10 cellular contexts compared by ENCODE assay signal in the genomic region with DNA sequence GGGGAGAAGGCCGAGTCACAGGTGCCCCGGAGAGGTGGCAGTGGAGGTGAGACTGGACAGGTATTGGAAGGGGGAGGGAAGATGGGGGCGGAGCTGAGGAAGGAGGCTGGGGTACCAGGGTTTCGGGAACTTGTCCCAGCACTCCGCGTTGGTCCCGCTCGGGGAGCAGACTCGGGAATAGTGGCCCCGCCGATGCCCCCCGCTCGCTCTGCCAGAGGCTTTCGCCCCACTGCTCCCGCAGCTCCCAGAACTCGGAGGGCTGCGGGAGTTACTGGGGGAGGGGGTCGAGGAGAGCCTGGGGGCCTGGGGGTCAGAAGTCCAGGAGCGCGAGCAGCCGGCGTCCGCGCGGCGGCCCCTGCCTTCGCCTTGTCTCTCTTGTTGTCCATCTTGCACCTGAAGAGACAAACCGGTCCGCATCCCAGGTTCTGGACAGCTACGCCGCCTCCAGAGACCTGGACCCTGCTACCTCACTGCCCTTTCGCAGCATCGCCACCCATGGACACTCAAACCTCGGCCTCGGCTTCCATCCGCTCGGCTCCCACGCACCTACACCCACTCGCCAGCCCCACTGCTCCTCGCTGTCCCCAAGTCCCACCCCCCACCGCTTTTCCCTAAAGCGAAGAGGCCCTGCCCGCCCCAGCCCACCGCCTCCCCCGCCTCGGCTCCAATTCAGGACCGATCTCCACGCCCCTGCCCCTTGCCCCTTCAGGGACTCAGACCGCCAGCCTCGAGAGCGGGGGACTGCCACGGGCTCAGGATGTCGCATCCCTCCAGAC. TPM values are rescaled to one million over a fixed set of nuclear protein-coding genes. Genes with fewer than 3 reads are reported as not detected.
DNase-seq lines count a peak whose midpoint lies in the region; ATAC-seq and TF ChIP-seq lines count a peak whose summit lies in the region.
"Had no signal": no experiment of that assay in that cellular context is flagged by ENCODE, and none has a peak within 500 bp of the region (broad histone marks: within the 10 kb centered on the region; RNA-seq: fewer than 3 reads in every experiment).

No MANE protein-coding gene starts in this region.

- in situ Hi-C loops in IMR-90 (cut with MboI; ENCODE audit: low sequenced_read_pairs): no loop called here

- no peak overlapping the region for H2AK5ac ChIP-seq in IMR-90 (ENCODE audit: low read depth, low read length)

- H3K4me3 ChIP-seq in Caco-2 (ENCODE audit: low read depth, low read length) (peak overlapping the region; percentile 59), IMR-90 (ENCODE audit: insufficient read depth, low read depth, low read length) (no peak overlapping the region), neural progenitor cell (peak overlapping the region; percentile 99)
- peak overlapping the region; percentile 35 for H3K4me3 ChIP-seq in effector memory CD4-positive, alpha-beta T cell (ENCODE audit: insufficient read depth, low read depth, low read length, poor library complexity, severe bottlenecking)

- CTCF ChIA-PET in Caco-2 (lab: Charles Lee): no interaction called here
- CTCF ChIA-PET in IMR-90 (lab: Yijun Ruan, JAX): no interaction called here

- no peak overlapping the region for H3K56ac ChIP-seq in IMR-90 (ENCODE audit: extremely low read depth, insufficient read depth, low read length)

- H3K36me3 Mint-ChIP-seq in Caco-2 (ENCODE audit: insufficient read depth, unreplicated experiment) (peaks cover 13% of the 10 kb centered on the region), neural progenitor cell (no peaks in the 10 kb centered on the region)

- no peaks in the 10 kb centered on the region for H3K9me1 ChIP-seq in IMR-90 (ENCODE audit: insufficient read depth, low read length)

- H3K79me2 ChIP-seq in neural progenitor cell (ENCODE audit: low read depth): no peaks in the 10 kb centered on the region

- H3K79me1 ChIP-seq in IMR-90 (ENCODE audit: low read depth in 1 of 2, low read length in 2 of 2): no peaks in the 10 kb centered on the region

- DNase-seq in Caco-2 (no peak), IMR-90 (no peak), neural progenitor cell (ENCODE audit: low spot score) (no peak), GF-D8 (lab: John Stamatoyannopoulos, UW) (no peak), H4 (ENCODE audit: low spot score) (no peak)
- DNase-seq in effector memory CD4-positive, alpha-beta T cell: no peak

- no peak overlapping the region for H2BK15ac ChIP-seq in IMR-90 (ENCODE audit: low read depth, low read length)

- no peak overlapping the region for H3K9ac ChIP-seq in IMR-90 (ENCODE audit: low read depth, low read length)
- peak overlapping the region; percentile 41 for H3K9ac ChIP-seq in neural progenitor cell
- H3K9ac ChIP-seq: KMS-11 had no signal

- no peak overlapping the region for H3K23ac ChIP-seq in IMR-90 (ENCODE audit: low read depth, low read length)

- TF ChIP-seq CTCF in Caco-2 (IDR thresholded peaks at IDR 0.05; ENCODE audit: insufficient read depth in 1 of 2, low read depth in 1 of 2, low read length in 1 of 2, severe bottlenecking in 1 of 2, unreplicated experiment in 1 of 2): no peak
- no peak for TF ChIP-seq CTCF in IMR-90 (conservative IDR thresholded peaks at IDR 0.05; ENCODE audit: low read depth, low read length)
- no peak for TF ChIP-seq CTCF in neural progenitor cell (IDR thresholded peaks at IDR 0.05)

- H3K27me3 ChIP-seq in Caco-2 (replicated peaks; ENCODE audit: control insufficient read depth, insufficient read depth, low read length) (no peaks in the 10 kb centered on the region), IMR-90 (ENCODE audit: control insufficient read depth, insufficient read depth, low read length) (peaks cover 32% of the 10 kb centered on the region), neural progenitor cell (peaks cover 8% of the 10 kb centered on the region)
- H3K27me3 ChIP-seq in effector memory CD4-positive, alpha-beta T cell (replicated peaks; ENCODE audit: control insufficient read depth, insufficient read depth, low read length, poor library complexity, severe bottlenecking): peaks cover 19% of the 10 kb centered on the region

- H3K27ac ChIP-seq in IMR-90 (ENCODE audit: insufficient read depth, low read length) (no peak overlapping the region), neural progenitor cell (no peak overlapping the region)
- H3K27ac ChIP-seq in effector memory CD4-positive, alpha-beta T cell (ENCODE audit: insufficient read depth, low read length, poor library complexity, severe bottlenecking): no peak overlapping the region
- H3K27ac ChIP-seq: epithelial cell of prostate, KMS-11 had no signal

- no peak overlapping the region for H4K8ac ChIP-seq in IMR-90 (ENCODE audit: low read depth in 2 of 2, low read length in 2 of 2)

- H2BK5ac ChIP-seq in IMR-90 (ENCODE audit: low read depth, low read length, poor library complexity, severe bottlenecking): no peak overlapping the region

- no peak overlapping the region for H3K18ac ChIP-seq in IMR-90 (ENCODE audit: low read depth, low read length)

- H3K4me2 ChIP-seq in IMR-90 (ENCODE audit: low read depth, low read length): peak overlapping the region; percentile 4; the same call in 1 of the 2 replicates
- H3K4me2 ChIP-seq in neural progenitor cell: peak overlapping the region; percentile 99

- dilution Hi-C loops in IMR-90 (cut with HindIII; ENCODE audit: low sequenced_read_pairs, unreplicated experiment): no loop called here

- TF ChIP-seq POLR2A in IMR-90 (IDR thresholded peaks at IDR 0.05; ENCODE audit: low read depth, low read length): no peak

- no peak overlapping the region for H2BK120ac ChIP-seq in IMR-90 (ENCODE audit: low read depth, low read length)

- WGBS in IMR-90 (ENCODE audit: extremely low coverage in 2 of 2, insufficient read length in 1 of 2), 2 experiments: 17% methylated on average over 21 of the region's 53 CpGs; no CpG with 5 or more reads in 1 of the 2 experiments

- intact Hi-C loops in Caco-2 (cut with micrococcal nuclease; ENCODE audit: unreplicated experiment) (no loop called here), IMR-90 (cut with micrococcal nuclease) (no loop called here)

- H3K27me3 Mint-ChIP-seq in Caco-2 (ENCODE audit: insufficient read depth, unreplicated experiment): no peaks in the 10 kb centered on the region
- H3K27me3 Mint-ChIP-seq in neural progenitor cell (ENCODE audit: insufficient read depth, low read depth): peaks cover 15% of the 10 kb centered on the region

- H3F3A ChIP-seq in neural progenitor cell (ENCODE audit: low read depth): peaks cover 60% of the 10 kb centered on the region

- H4K5ac ChIP-seq in IMR-90 (ENCODE audit: low read depth, low read length): no peak overlapping the region

- H2AK9ac ChIP-seq in IMR-90 (replicated peaks; ENCODE audit: low read depth, low read length, poor library complexity): peak overlapping the region; percentile 39

- POLR2A ChIA-PET in Caco-2 (lab: Charles Lee) (no interaction called here), IMR-90 (lab: Charles Lee; ENCODE audit: unreplicated experiment) (no interaction called here)

- BruUV-seq in Caco-2 (replicated peaks; lab: Mats Ljungman, UMichigan) (no TSS peak), IMR-90 (replicated peaks; lab: Mats Ljungman, UMichigan) (no TSS peak)

- H4K20me1 ChIP-seq in IMR-90 (ENCODE audit: insufficient read depth, low read length) (peaks cover 8% of the 10 kb centered on the region), neural progenitor cell (ENCODE audit: low read depth) (peaks cover 35% of the 10 kb centered on the region)

- H3K14ac ChIP-seq in IMR-90 (replicated peaks; ENCODE audit: low read depth, low read length): no peak overlapping the region

- H3K4ac ChIP-seq in IMR-90 (ENCODE audit: low read depth, low read length): no peak overlapping the region

- TF ChIP-seq RAD21 in IMR-90 (IDR thresholded peaks at IDR 0.05; ENCODE audit: low read length): no peak

- H4K91ac ChIP-seq in IMR-90 (ENCODE audit: insufficient read depth, low read depth, low read length): no peak overlapping the region

- no peaks in the 10 kb centered on the region for H3K9me3 Mint-ChIP-seq in Caco-2 (ENCODE audit: unreplicated experiment)
- H3K9me3 Mint-ChIP-seq in neural progenitor cell: no peaks in the 10 kb centered on the region

- no peaks in the 10 kb centered on the region for H3K36me3 ChIP-seq in Caco-2 (ENCODE audit: control insufficient read depth, insufficient read depth, low read length)
- no peaks in the 10 kb centered on the region for H3K36me3 ChIP-seq in IMR-90 (ENCODE audit: control insufficient read depth, insufficient read depth, low read length)
- H3K36me3 ChIP-seq in effector memory CD4-positive, alpha-beta T cell (ENCODE audit: control insufficient read depth, insufficient read depth, low read length): no peaks in the 10 kb centered on the region
- no peaks in the 10 kb centered on the region for H3K36me3 ChIP-seq in neural progenitor cell

- no peak overlapping the region for H2BK20ac ChIP-seq in IMR-90 (ENCODE audit: low read depth, low read length)

- H3K27ac Mint-ChIP-seq in Caco-2 (ENCODE audit: unreplicated experiment) (no peak overlapping the region), neural progenitor cell (peak overlapping the region; percentile 57)

- H3K4me3 Mint-ChIP-seq in Caco-2 (ENCODE audit: unreplicated experiment): peak overlapping the region; percentile 74
- peak overlapping the region; percentile 96 for H3K4me3 Mint-ChIP-seq in neural progenitor cell

- H3K4me1 ChIP-seq in Caco-2: peaks cover 11% of the 10 kb centered on the region
- peaks cover 14% of the 10 kb centered on the region for H3K4me1 ChIP-seq in IMR-90 (ENCODE audit: control insufficient read depth, insufficient read depth, low read length)
- H3K4me1 ChIP-seq in effector memory CD4-positive, alpha-beta T cell (ENCODE audit: control insufficient read depth, insufficient read depth, low read length, poor library complexity, severe bottlenecking): peaks cover 44% of the 10 kb centered on the region
- peaks cover 11% of the 10 kb centered on the region for H3K4me1 ChIP-seq in neural progenitor cell

- H3K4me1 Mint-ChIP-seq in Caco-2 (ENCODE audit: low read depth, unreplicated experiment) (peaks cover 9% of the 10 kb centered on the region), neural progenitor cell (peaks cover 32% of the 10 kb centered on the region)

- H2AFZ ChIP-seq in IMR-90 (replicated peaks; ENCODE audit: low read length, poor library complexity) (peak overlapping the region; percentile 63), neural progenitor cell (replicated peaks) (peak overlapping the region; percentile 73)

- ATAC-seq in IMR-90 (ENCODE audit: low read depth) (no peak), GM18517 (IDR thresholded peaks at IDR 0.05; ENCODE audit: unreplicated experiment) (no peak)

- H3K9me3 ChIP-seq in Caco-2 (no peaks in the 10 kb centered on the region), IMR-90 (ENCODE audit: control insufficient read depth, insufficient read depth, low read length) (no peaks in the 10 kb centered on the region), neural progenitor cell (ENCODE audit: low read depth) (no peaks in the 10 kb centered on the region)
- no peaks in the 10 kb centered on the region for H3K9me3 ChIP-seq in effector memory CD4-positive, alpha-beta T cell (ENCODE audit: control insufficient read depth, low read length)

RNA-seq across cellular contexts. Expression of a gene that starts 0.7 kb away (rescaled TPM):
- 3.7 and 4.4 TPM in 2 replicates for total RNA-seq in Caco-2 (2022)
- not detected in 2 replicates for total RNA-seq in IMR-90 (2012; rRNA removed)
- polyA plus RNA-seq in IMR-90 (2012; rRNA removed): 0.02 and 0.06 TPM in 2 replicates
- 0.05 and 0.21 TPM in 2 replicates for polyA plus RNA-seq in IMR-90 (2012; cell fraction: cytosol; rRNA removed)
- 0.09 and 0.29 TPM in 2 replicates for polyA plus RNA-seq in IMR-90 (2012; cell fraction: nucleus; rRNA removed; ENCODE audit: low replicate concordance)
- total RNA-seq in neural progenitor cell (ENCODE audit: low replicate concordance): 0.07 and 2.8 TPM in 2 replicates
- 0.04 TPM in 1 of 2 replicates, not detected in the other for total RNA-seq in H4 (2014; rRNA removed; shearing (Covaris generic))
- total RNA-seq: mesenteric fat pad had no signal

RNA-seq across cellular contexts. Expression of a gene that starts 14.8 kb away (rescaled TPM):
- total RNA-seq in Caco-2 (2022): 6.5 and 6.7 TPM in 2 replicates
- total RNA-seq in IMR-90 (2012; rRNA removed): 6.9 and 7.2 TPM in 2 replicates
- 6.4 and 6.9 TPM in 2 replicates for polyA plus RNA-seq in IMR-90 (2012; rRNA removed)
- 4.1 and 5.4 TPM in 2 replicates for polyA plus RNA-seq in IMR-90 (2012; cell fraction: cytosol; rRNA removed)
- 4.1 and 7.1 TPM in 2 replicates for polyA plus RNA-seq in IMR-90 (2012; cell fraction: nucleus; rRNA removed; ENCODE audit: low replicate concordance)
- total RNA-seq in neural progenitor cell (ENCODE audit: low replicate concordance): 0.65 and 1.2 TPM in 2 replicates
- 2.4 and 2.6 TPM in 2 replicates for total RNA-seq in H4 (2014; rRNA removed; shearing (Covaris generic))

RNA-seq across cellular contexts. Expression of a gene that starts 30.2 kb away (rescaled TPM):
- 37.4 and 42.6 TPM in 2 replicates for total RNA-seq in Caco-2 (2022)
- total RNA-seq in IMR-90 (2012; rRNA removed): 3.9 and 4.1 TPM in 2 replicates
- 15.6 TPM in 2 replicates for polyA plus RNA-seq in IMR-90 (2012; rRNA removed)
- 4.4 and 11.5 TPM in 2 replicates for polyA plus RNA-seq in IMR-90 (2012; cell fraction: cytosol; rRNA removed)
- polyA plus RNA-seq in IMR-90 (2012; cell fraction: nucleus; rRNA removed; ENCODE audit: low replicate concordance): 49.0 and 68.0 TPM in 2 replicates
- total RNA-seq in neural progenitor cell (ENCODE audit: low replicate concordance): 14.4 and 20.7 TPM in 2 replicates
- total RNA-seq in H4 (2014; rRNA removed; shearing (Covaris generic)): 2.9 and 4.2 TPM in 2 replicates

RNA-seq across cellular contexts. Expression of a gene that starts 41.1 kb away (rescaled TPM):
- 9.8 and 10.8 TPM in 2 replicates for total RNA-seq in Caco-2 (2022)
- not detected in 2 replicates for total RNA-seq in IMR-90 (2012; rRNA removed)
- 0.94 and 2.2 TPM in 2 replicates for polyA plus RNA-seq in IMR-90 (2012; rRNA removed)
- 3.5 and 4.4 TPM in 2 replicates for polyA plus RNA-seq in IMR-90 (2012; cell fraction: cytosol; rRNA removed)
- 1.9 and 3.1 TPM in 2 replicates for polyA plus RNA-seq in IMR-90 (2012; cell fraction: nucleus; rRNA removed; ENCODE audit: low replicate concordance)
- 0.99 and 1.8 TPM in 2 replicates for total RNA-seq in neural progenitor cell (ENCODE audit: low replicate concordance)
- total RNA-seq in H4 (2014; rRNA removed; shearing (Covaris generic)): not detected in 2 replicates
- total RNA-seq: mesenteric fat pad had no signal

RNA-seq across cellular contexts. Expression of a gene that starts 43.5 kb away (rescaled TPM):
- total RNA-seq in Caco-2 (2022): 6.5 and 9.8 TPM in 2 replicates
- total RNA-seq in IMR-90 (2012; rRNA removed): 12.7 and 15.0 TPM in 2 replicates
- 14.6 and 15.0 TPM in 2 replicates for polyA plus RNA-seq in IMR-90 (2012; rRNA removed)
- polyA plus RNA-seq in IMR-90 (2012; cell fraction: cytosol; rRNA removed): 13.6 and 18.5 TPM in 2 replicates
- polyA plus RNA-seq in IMR-90 (2012; cell fraction: nucleus; rRNA removed; ENCODE audit: low replicate concordance): 21.0 and 37.0 TPM in 2 replicates
- total RNA-seq in neural progenitor cell (ENCODE audit: low replicate concordance): 4.1 and 13.5 TPM in 2 replicates
- 7.9 and 12.6 TPM in 2 replicates for total RNA-seq in H4 (2014; rRNA removed; shearing (Covaris generic))
